15 cellular contexts compared by ENCODE assay signal in the genomic region with DNA sequence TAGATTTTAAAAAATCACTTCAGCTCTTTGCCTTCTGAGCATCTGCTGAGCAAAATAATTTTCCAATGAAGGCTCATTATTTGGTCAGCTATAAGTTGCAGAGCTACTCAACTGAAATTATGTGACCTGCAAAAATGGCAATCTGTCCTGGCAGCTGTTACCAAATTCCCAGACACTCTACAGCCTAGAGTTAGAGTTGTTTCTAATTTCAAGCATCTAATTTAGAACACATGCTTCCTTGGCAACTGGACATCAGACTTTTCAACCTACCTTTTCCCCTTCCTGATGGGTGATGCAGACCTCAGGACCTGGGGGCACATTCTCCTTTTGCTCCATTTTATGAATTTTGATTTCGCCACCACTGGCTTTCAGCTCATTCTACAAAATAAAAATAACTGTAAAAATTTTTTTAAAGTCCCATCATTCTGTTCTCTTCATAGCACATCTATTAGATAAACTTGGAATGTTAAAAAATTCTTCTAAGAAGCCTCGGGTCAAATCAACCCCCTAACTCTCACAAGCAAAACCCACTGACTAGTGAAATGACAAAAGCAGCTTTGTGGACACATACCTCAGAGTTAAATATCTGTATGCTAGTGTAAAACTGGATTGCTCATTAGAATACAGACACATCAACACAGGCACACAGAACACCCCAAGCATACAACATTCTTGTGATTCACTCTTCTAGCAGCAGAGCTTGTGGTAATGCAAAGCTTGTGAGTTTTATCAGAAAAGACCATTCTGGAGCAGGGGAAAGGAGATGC. TPM values are rescaled to one million over a fixed set of nuclear protein-coding genes. Genes with fewer than 3 reads are reported as not detected.
DNase-seq lines count a peak whose midpoint lies in the region; ATAC-seq and TF ChIP-seq lines count a peak whose summit lies in the region.
"Had no signal": no experiment of that assay in that cellular context is flagged by ENCODE, and none has a peak within 500 bp of the region (broad histone marks: within the 10 kb centered on the region; RNA-seq: fewer than 3 reads in every experiment).

No MANE protein-coding gene starts in this region.

- H3K79me2 ChIP-seq in ACC112 (ENCODE audit: control insufficient read depth, insufficient read depth, low read length, unreplicated experiment) (peaks cover 13% of the 10 kb centered on the region), mammary epithelial cell (ENCODE audit: insufficient read depth, low read length) (peaks cover 75% of the 10 kb centered on the region)

- ATAC-seq in GM21447 (IDR thresholded peaks at IDR 0.05; ENCODE audit: unreplicated experiment) = no peak
- ATAC-seq: A549; activated CD8-positive, alpha-beta T cell treated with anti-CD3 and anti-CD28 coated beads for 36 hours; gastrocnemius medialis; left lobe of liver; upper lobe of right lung had no signal

- H3K36me3 ChIP-seq in ACC112 (ENCODE audit: insufficient read depth, low read length) (peaks cover 44% of the 10 kb centered on the region), mammary epithelial cell (ENCODE audit: insufficient read depth, low read length) (peaks cover 50% of the 10 kb centered on the region)

- H3K4me1 ChIP-seq in ACC112 (ENCODE audit: control insufficient read depth, insufficient read depth, low read length, unreplicated experiment) (peaks cover 45% of the 10 kb centered on the region), mammary epithelial cell (ENCODE audit: insufficient read depth, low read length) (peaks cover 50% of the 10 kb centered on the region)

- H2AFZ ChIP-seq in ACC112 (ENCODE audit: low read length, unreplicated experiment) = no peak overlapping the region
- H2AFZ ChIP-seq in mammary epithelial cell (ENCODE audit: low read depth, low read length) = no peak overlapping the region

- intact Hi-C loops in mammary epithelial cell (cut with micrococcal nuclease) = loop anchor here (5.0 kb wide), 2 partner anchors 112 to 202 kb away; a partner anchor contains a TSS

- in situ Hi-C loops in mammary epithelial cell (cut with MboI; ENCODE audit: low sequenced_read_pairs in 2 of 2) = loop anchor here in 1 of 2 donors (25.0 kb wide), 2 partner anchors 112 to 212 kb away; a partner anchor contains a TSS

- DNase-seq in M059J (ENCODE audit: low read depth) = peak; percentile 69
- DNase-seq in mammary epithelial cell = peak; percentile 51
- peak; percentile 81 for DNase-seq in kidney tubule cell (ENCODE audit: low spot score)
- DNase-seq in activated effector memory CD4-positive, alpha-beta T cell treated with Interleukin-2 at 50 U/mL for 16 hours = no peak
- no peak for DNase-seq in dermis blood vessel endothelial cell
- no peak for DNase-seq in activated CD4-positive, CD25-positive, alpha-beta regulatory T cell (lab: John Stamatoyannopoulos, UW)
- DNase-seq: activated CD8-positive, alpha-beta T cell treated with anti-CD3 and anti-CD28 coated beads for 36 hours; gastrocnemius medialis; MG63; upper lobe of right lung had no signal

- H4K20me1 ChIP-seq in mammary epithelial cell (ENCODE audit: insufficient read depth, low read length) = no peaks in the 10 kb centered on the region

- dilution Hi-C loops in mammary epithelial cell (cut with HindIII; ENCODE audit: low sequenced_read_pairs) = no loop called here

- H3K4me2 ChIP-seq in mammary epithelial cell (ENCODE audit: insufficient read depth, low read depth, low read length) = peak overlapping the region; percentile 1

- H3K27ac ChIP-seq in ACC112 (ENCODE audit: low read depth, low read length) (peak overlapping the region; percentile 97), mammary epithelial cell (ENCODE audit: insufficient read depth, low read depth, low read length) (peak overlapping the region; percentile 80)
- H3K27ac ChIP-seq: coronary artery, gastrocnemius medialis, upper lobe of right lung had no signal

- CTCF ChIA-PET in mammary epithelial cell (lab: Charles Lee; ENCODE audit: low non-redundant PET) = no interaction called here

- no peak for TF ChIP-seq CTCF in mammary epithelial cell (conservative IDR thresholded peaks at IDR 0.05 in 1 of 2, IDR thresholded peaks at IDR 0.05 in 1 of 2; ENCODE audit: extremely low read depth in 1 of 2, insufficient read depth in 1 of 2, low read depth in 1 of 2, low read length in 2 of 2)

- H3K27me3 ChIP-seq in ACC112 (ENCODE audit: insufficient read depth, low read length) (no peaks in the 10 kb centered on the region), mammary epithelial cell (ENCODE audit: insufficient read depth, low read length) (no peaks in the 10 kb centered on the region)
- H3K27me3 ChIP-seq: gastrocnemius medialis, MG63, upper lobe of right lung had no signal

- no peak overlapping the region for H3K4me3 ChIP-seq in ACC112 (ENCODE audit: low read depth, low read length)
- no peak overlapping the region for H3K4me3 ChIP-seq in mammary epithelial cell (replicated peaks in 1 of 3; ENCODE audit: insufficient read depth in 1 of 3, low read depth in 2 of 3, low read length in 3 of 3)
- H3K4me3 ChIP-seq: A549, coronary artery, gastrocnemius medialis, MG63, upper lobe of right lung had no signal

- WGBS in mammary epithelial cell (ENCODE audit: low coverage, missing lambda C conversion rate) = 47% methylated on average over 2 of the region's 2 CpGs

- no peaks in the 10 kb centered on the region for H3K9me3 ChIP-seq in mammary epithelial cell (replicated peaks; ENCODE audit: insufficient read depth, low read length)
- H3K9me3 ChIP-seq: A549, gastrocnemius medialis, MG63, upper lobe of right lung had no signal

- H3K9ac ChIP-seq in mammary epithelial cell (ENCODE audit: insufficient read depth, low read length) = no peak overlapping the region

- BruUV-seq in mammary epithelial cell (replicated peaks; lab: Mats Ljungman, UMichigan) = no TSS peak

RNA-seq across cellular contexts. Expression of a gene that starts 33.5 kb away (rescaled TPM):
- total RNA-seq in M059J (2014; rRNA removed; shearing (Covaris generic)) = 26.1 and 28.9 TPM in 2 replicates
- total RNA-seq in mammary epithelial cell (10 to 100 TPM; 29.2 to 65.7 TPM), dermis blood vessel endothelial cell (24.5 and 46.0 TPM in 2 replicates)
- 43.5 TPM for polyA plus RNA-seq in mammary epithelial cell
- 187 TPM for polyA minus RNA-seq in mammary epithelial cell

Comparison
In these comparisons a context has a peak if more than half of its experiments do, and no peak if none do; other contexts are left out.
1. DNase-seq: peak in M059J (single experiment), mammary epithelial cell (single experiment) and kidney tubule cell (single experiment); none in activated effector memory CD4-positive, alpha-beta T cell treated with Interleukin-2 at 50 U/mL for 16 hours (single experiment), dermis blood vessel endothelial cell (single experiment) and activated CD4-positive, CD25-positive, alpha-beta regulatory T cell (0 of 4).